36 cellular contexts compared by ENCODE assay signal in genomic region chr22:43737150-43737828, GRCh38.
"Had no signal": no experiment of that assay in that cellular context is flagged by ENCODE, and none has a peak within 500 bp of the region (broad histone marks: within the 10 kb centered on the region; RNA-seq: fewer than 3 reads in every experiment).

No MANE protein-coding gene starts in this region.

- H3K27ac Mint-ChIP-seq: activated B cell treated with CpG ODN at 0.5 μM for 24 hours; activated CD4-positive, alpha-beta memory T cell treated with anti-CD3 and anti-CD28 coated beads for 36 hours; activated CD4-positive, alpha-beta T cell treated with anti-CD3 and anti-CD28 coated beads, Interleukin-2, amount 10 ng/mL, durations not matched to agents 24 days and 14 days; activated CD8-positive, alpha-beta T cell treated with anti-CD3 and anti-CD28 coated beads for 36 hours; activated naive CD4-positive, alpha-beta T cell treated with anti-CD3 and anti-CD28 coated beads, Interleukin-2, amount 10 ng/mL, durations not matched to agents 7 days and 5 days; activated naive CD4-positive, alpha-beta T cell treated with anti-CD3 and anti-CD28 coated beads, Interleukin-2, amount 50 U/mL, for 24 hours; activated naive CD8-positive, alpha-beta T cell; activated naive CD8-positive, alpha-beta T cell treated with anti-CD3 and anti-CD28 coated beads, Interleukin-2, amount 10 ng/mL, durations not matched to agents 7 days and 5 days; activated naive CD8-positive, alpha-beta T cell treated with anti-CD3 and anti-CD28 coated beads, Interleukin-2, amount 50 U/mL, for 24 hours; activated T-cell treated with anti-CD3 and anti-CD28 coated beads, Interleukin-2, amount 50 U/mL, for 72 hours; activated T-helper 1 cell treated with anti-CD3 and anti-CD28 coated beads, Interleukin-12 subunit alpha, Interleukin-12 subunit beta, Interleukin-2, Interleukin-4 antibody, amounts not matched to agents 30 ng/mL and 10 ng/mL and 1 ng/mL, durations not matched to agents 14 hours and 24 hours and 36 hours; activated T-helper 17 cell treated with anti-CD3 and anti-CD28 coated beads, Interleukin-2, amount 50 U/mL, for 72 hours; brain; T-helper 1 cell treated with Interleukin-12 subunit alpha and Interleukin-12 subunit beta and Interleukin-4 antibody, amounts not matched to agents 30 μg/mL and 1 μg/mL, for 36 hours; T-helper 2 cell treated with Interferon-gamma antibody and Interleukin-4, amounts not matched to agents 5 μg/mL and 100 μg/mL, for 36 hours had no signal

- H3K4me1 ChIP-seq: ascending aorta had no signal

- H3K27ac ChIP-seq: ascending aorta, VCaP had no signal

- DNase-seq: activated B cell treated with CpG ODN at 0.5 μM for 24 hours; activated CD4-positive, alpha-beta memory T cell treated with anti-CD3 and anti-CD28 coated beads for 36 hours; activated CD4-positive, alpha-beta T cell treated with anti-CD3 and anti-CD28 coated beads for 4 hours; activated CD4-positive, alpha-beta T cell treated with anti-CD3 and anti-CD28 coated beads, Interleukin-2, amount 10 ng/mL, durations not matched to agents 24 days and 14 days; activated CD4-positive, alpha-beta T cell treated with anti-CD3 and anti-CD28 coated beads, Interleukin-2, amount 50 U/mL, for 1 hour; activated CD4-positive, alpha-beta T cell treated with anti-CD3 and anti-CD28 coated beads, Interleukin-2, amount 50 U/mL, for 4 hours; activated CD4-positive, CD25-positive, alpha-beta regulatory T cell treated with anti-CD3 and anti-CD28 coated beads, Interleukin-2, amount 50 U/mL, for 72 hours; activated CD8-positive, alpha-beta memory T cell treated with anti-CD3 and anti-CD28 coated beads, Interleukin-2, amount 50 U/mL, for 4 hours; activated CD8-positive, alpha-beta T cell treated with anti-CD3 and anti-CD28 coated beads for 36 hours; activated effector memory CD4-positive, alpha-beta T cell treated with anti-CD3 and anti-CD28 coated beads, Interleukin-2, amount 50 U/mL, for 16 hours; activated gamma-delta T cell treated with Interleukin-2 at 50 U/mL for 16 hours; activated naive CD4-positive, alpha-beta T cell; activated naive CD4-positive, alpha-beta T cell treated with anti-CD3 and anti-CD28 coated beads, Interleukin-2, amount 10 ng/mL, durations not matched to agents 7 days and 5 days; activated naive CD8-positive, alpha-beta T cell treated with anti-CD3 and anti-CD28 coated beads, Interleukin-2, amount 10 ng/mL, durations not matched to agents 7 days and 5 days; activated naive CD8-positive, alpha-beta T cell treated with anti-CD3 and anti-CD28 coated beads, Interleukin-2, amount 50 U/mL, for 24 hours; activated T-cell treated with anti-CD3 and anti-CD28 coated beads for 4 hours; activated T-cell treated with anti-CD3 and anti-CD28 coated beads, Interleukin-2, amount 50 U/mL, for 1 hour; activated T-cell treated with anti-CD3 and anti-CD28 coated beads, Interleukin-2, amount 50 U/mL, for 4 hours; activated T-cell treated with anti-CD3 and anti-CD28 coated beads, Interleukin-2, amount 50 U/mL, for 72 hours; amygdala; anterior cingulate cortex; cerebellar nuclear complex; T-helper 1 cell; T-helper 2 cell; T-helper 9 cell had no signal

- H3K4me1 Mint-ChIP-seq: activated B cell treated with CpG ODN at 0.5 μM for 24 hours; activated CD4-positive, alpha-beta T cell treated with anti-CD3 and anti-CD28 coated beads, Interleukin-2, amount 10 ng/mL, durations not matched to agents 24 days and 14 days; activated naive CD4-positive, alpha-beta T cell treated with anti-CD3 and anti-CD28 coated beads, Interleukin-2, amount 10 ng/mL, durations not matched to agents 7 days and 5 days; activated naive CD4-positive, alpha-beta T cell treated with anti-CD3 and anti-CD28 coated beads, Interleukin-2, amount 50 U/mL, for 24 hours; activated naive CD8-positive, alpha-beta T cell treated with anti-CD3 and anti-CD28 coated beads, Interleukin-2, amount 10 ng/mL, durations not matched to agents 7 days and 5 days; activated naive CD8-positive, alpha-beta T cell treated with anti-CD3 and anti-CD28 coated beads, Interleukin-2, amount 50 U/mL, for 24 hours; activated T-helper 17 cell treated with anti-CD3 and anti-CD28 coated beads, Interleukin-2, amount 50 U/mL, for 72 hours; central memory CD8-positive, alpha-beta T cell had no signal

- H3K27me3 ChIP-seq: ascending aorta had no signal

- ATAC-seq: activated CD8-positive, alpha-beta T cell treated with anti-CD3 and anti-CD28 coated beads for 36 hours; activated naive CD8-positive, alpha-beta T cell treated with anti-CD3 and anti-CD28 coated beads, Interleukin-2, amount 50 U/mL, for 24 hours; activated T-cell treated with anti-CD3 and anti-CD28 coated beads, Interleukin-2, amount 50 U/mL, for 4 hours; activated T-cell treated with anti-CD3 and anti-CD28 coated beads, Interleukin-2, amount 50 U/mL, for 72 hours; activated T-helper 17 cell treated with anti-CD3 and anti-CD28 coated beads, Interleukin-2, amount 50 U/mL, for 72 hours had no signal

- H3K9me3 ChIP-seq: ascending aorta had no signal

- H3K27me3 Mint-ChIP-seq: activated B cell treated with CpG ODN at 0.5 μM for 24 hours; activated CD4-positive, alpha-beta memory T cell treated with anti-CD3 and anti-CD28 coated beads for 36 hours; activated CD4-positive, alpha-beta T cell treated with anti-CD3 and anti-CD28 coated beads, Interleukin-2, amount 10 ng/mL, durations not matched to agents 24 days and 14 days; activated CD8-positive, alpha-beta T cell treated with anti-CD3 and anti-CD28 coated beads for 36 hours; activated naive CD4-positive, alpha-beta T cell treated with anti-CD3 and anti-CD28 coated beads, Interleukin-2, amount 10 ng/mL, durations not matched to agents 7 days and 5 days; activated naive CD4-positive, alpha-beta T cell treated with anti-CD3 and anti-CD28 coated beads, Interleukin-2, amount 50 U/mL, for 24 hours; activated naive CD8-positive, alpha-beta T cell; activated naive CD8-positive, alpha-beta T cell treated with anti-CD3 and anti-CD28 coated beads, Interleukin-2, amount 10 ng/mL, durations not matched to agents 7 days and 5 days; activated naive CD8-positive, alpha-beta T cell treated with anti-CD3 and anti-CD28 coated beads, Interleukin-2, amount 50 U/mL, for 24 hours; activated T-helper 17 cell treated with anti-CD3 and anti-CD28 coated beads, Interleukin-2, amount 50 U/mL, for 72 hours; brain; central memory CD8-positive, alpha-beta T cell had no signal

- H3K9me3 Mint-ChIP-seq: activated B cell treated with CpG ODN at 0.5 μM for 24 hours; activated CD4-positive, alpha-beta memory T cell treated with anti-CD3 and anti-CD28 coated beads for 36 hours; activated CD4-positive, alpha-beta T cell treated with anti-CD3 and anti-CD28 coated beads, Interleukin-2, amount 10 ng/mL, durations not matched to agents 24 days and 14 days; activated CD8-positive, alpha-beta T cell treated with anti-CD3 and anti-CD28 coated beads for 36 hours; activated naive CD4-positive, alpha-beta T cell treated with anti-CD3 and anti-CD28 coated beads, Interleukin-2, amount 10 ng/mL, durations not matched to agents 7 days and 5 days; activated naive CD4-positive, alpha-beta T cell treated with anti-CD3 and anti-CD28 coated beads, Interleukin-2, amount 50 U/mL, for 24 hours; activated naive CD8-positive, alpha-beta T cell treated with anti-CD3 and anti-CD28 coated beads, Interleukin-2, amount 10 ng/mL, durations not matched to agents 7 days and 5 days; activated naive CD8-positive, alpha-beta T cell treated with anti-CD3 and anti-CD28 coated beads, Interleukin-2, amount 50 U/mL, for 24 hours; activated T-cell treated with anti-CD3 and anti-CD28 coated beads, Interleukin-2, amount 50 U/mL, for 4 hours; activated T-cell treated with anti-CD3 and anti-CD28 coated beads, Interleukin-2, amount 50 U/mL, for 72 hours; activated T-helper 1 cell treated with anti-CD3 and anti-CD28 coated beads, Interleukin-12 subunit alpha, Interleukin-12 subunit beta, Interleukin-2, Interleukin-4 antibody, amounts not matched to agents 30 ng/mL and 10 ng/mL and 1 ng/mL, durations not matched to agents 14 hours and 24 hours and 36 hours; activated T-helper 17 cell treated with anti-CD3 and anti-CD28 coated beads, Interleukin-2, amount 50 U/mL, for 72 hours; brain; central memory CD8-positive, alpha-beta T cell; T-helper 1 cell treated with Interleukin-12 subunit alpha and Interleukin-12 subunit beta and Interleukin-4 antibody, amounts not matched to agents 30 μg/mL and 1 μg/mL, for 36 hours; T-helper 2 cell treated with Interferon-gamma antibody and Interleukin-4, amounts not matched to agents 5 μg/mL and 100 μg/mL, for 36 hours had no signal

- FAIRE-seq: TTC549 had no signal

- H3K36me3 ChIP-seq: ascending aorta had no signal

- H3K36me3 Mint-ChIP-seq: activated CD4-positive, alpha-beta memory T cell treated with anti-CD3 and anti-CD28 coated beads for 36 hours; activated naive CD4-positive, alpha-beta T cell treated with anti-CD3 and anti-CD28 coated beads, Interleukin-2, amount 10 ng/mL, durations not matched to agents 7 days and 5 days; activated naive CD4-positive, alpha-beta T cell treated with anti-CD3 and anti-CD28 coated beads, Interleukin-2, amount 50 U/mL, for 24 hours; activated naive CD8-positive, alpha-beta T cell; activated naive CD8-positive, alpha-beta T cell treated with anti-CD3 and anti-CD28 coated beads, Interleukin-2, amount 10 ng/mL, durations not matched to agents 7 days and 5 days; brain had no signal

- H3K4me3 Mint-ChIP-seq: activated B cell treated with CpG ODN at 0.5 μM for 24 hours; activated CD4-positive, alpha-beta memory T cell treated with anti-CD3 and anti-CD28 coated beads for 36 hours; activated CD4-positive, alpha-beta T cell treated with anti-CD3 and anti-CD28 coated beads, Interleukin-2, amount 10 ng/mL, durations not matched to agents 24 days and 14 days; activated CD8-positive, alpha-beta T cell treated with anti-CD3 and anti-CD28 coated beads for 36 hours; activated naive CD4-positive, alpha-beta T cell treated with anti-CD3 and anti-CD28 coated beads, Interleukin-2, amount 10 ng/mL, durations not matched to agents 7 days and 5 days; activated naive CD4-positive, alpha-beta T cell treated with anti-CD3 and anti-CD28 coated beads, Interleukin-2, amount 50 U/mL, for 24 hours; activated naive CD8-positive, alpha-beta T cell; activated naive CD8-positive, alpha-beta T cell treated with anti-CD3 and anti-CD28 coated beads, Interleukin-2, amount 10 ng/mL, durations not matched to agents 7 days and 5 days; activated naive CD8-positive, alpha-beta T cell treated with anti-CD3 and anti-CD28 coated beads, Interleukin-2, amount 50 U/mL, for 24 hours; activated T-cell treated with anti-CD3 and anti-CD28 coated beads, Interleukin-2, amount 50 U/mL, for 4 hours; activated T-cell treated with anti-CD3 and anti-CD28 coated beads, Interleukin-2, amount 50 U/mL, for 72 hours; activated T-helper 1 cell treated with anti-CD3 and anti-CD28 coated beads, Interleukin-12 subunit alpha, Interleukin-12 subunit beta, Interleukin-2, Interleukin-4 antibody, amounts not matched to agents 30 ng/mL and 10 ng/mL and 1 ng/mL, durations not matched to agents 14 hours and 24 hours and 36 hours; activated T-helper 17 cell treated with anti-CD3 and anti-CD28 coated beads, Interleukin-2, amount 50 U/mL, for 72 hours; brain; central memory CD8-positive, alpha-beta T cell; T-helper 1 cell treated with Interleukin-12 subunit alpha and Interleukin-12 subunit beta and Interleukin-4 antibody, amounts not matched to agents 30 μg/mL and 1 μg/mL, for 36 hours; T-helper 2 cell treated with Interferon-gamma antibody and Interleukin-4, amounts not matched to agents 5 μg/mL and 100 μg/mL, for 36 hours had no signal

- H3K4me3 ChIP-seq: ascending aorta had no signal
